In genomic region chr10:100371707-100372027, GRCh38 we compare ENCODE assay signal across 8 cellular contexts. TPM values are rescaled to one million over a fixed set of nuclear protein-coding genes. Genes with fewer than 3 reads are reported as not detected.
A peak's percentile ranks its signal among the peaks of the same experiment; 100 is the strongest.
DNase-seq lines count a peak whose midpoint lies in the region; ATAC-seq and TF ChIP-seq lines count a peak whose summit lies in the region.
"Not testable (repeated sequence)": the region's sequence is repeated elsewhere in the genome, so short reads cannot be mapped to it uniquely, and the experiment has no call there.

No MANE protein-coding gene starts in this region.

- not testable (repeated sequence) for H3K36me3 Mint-ChIP-seq in CD4-positive, alpha-beta memory T cell; activated CD8-positive, alpha-beta T cell treated with anti-CD3 and anti-CD28 coated beads, Interleukin-2, amount 10 ng/mL, durations not matched to agents 7 days and 5 days (ENCODE audit: low read depth)

- peak overlapping the region; percentile 48 for H3K27ac ChIP-seq in CD4-positive, alpha-beta memory T cell (ENCODE audit: low read depth, low read length)
- H3K27ac ChIP-seq in brain microvascular endothelial cell (peak overlapping the region; percentile 100), foreskin keratinocyte (peak overlapping the region; percentile 99), mesodermal cell (ENCODE audit: low read depth, low read length, severe bottlenecking) (peak overlapping the region; percentile 85), psoas muscle (peak overlapping the region; percentile 94), tibial artery (peak overlapping the region; percentile 94 to 99)

- ATAC-seq in activated CD8-positive, alpha-beta T cell treated with anti-CD3 and anti-CD28 coated beads, Interleukin-2, amount 10 ng/mL, durations not matched to agents 7 days and 5 days; foreskin keratinocyte; psoas muscle: not testable (repeated sequence)

- peak overlapping the region; percentile 74 to 95 (median 87) for H3K27ac Mint-ChIP-seq in CD4-positive, alpha-beta memory T cell
- H3K27ac Mint-ChIP-seq in activated CD8-positive, alpha-beta T cell treated with anti-CD3 and anti-CD28 coated beads, Interleukin-2, amount 10 ng/mL, durations not matched to agents 7 days and 5 days, result peak overlapping the region; percentile 88

- in situ Hi-C loops in brain microvascular endothelial cell (cut with HindIII; ENCODE audit: low pct_ligation_motif_present, low sequenced_read_pairs), result not testable (repeated sequence)

- H3K4me3 ChIP-seq in CD4-positive, alpha-beta memory T cell (ENCODE audit: low read length in 2 of 2); NT2/D1 (ENCODE audit: insufficient read length, low read depth); brain microvascular endothelial cell (ENCODE audit: low read depth, low read length); mesodermal cell (ENCODE audit: extremely low read depth, insufficient read depth, low read length, poor library complexity, severe bottlenecking); tibial artery: not testable (repeated sequence)
- H3K4me3 ChIP-seq in psoas muscle, result peak overlapping the region; percentile 13

- H3K27me3 Mint-ChIP-seq in CD4-positive, alpha-beta memory T cell; activated CD8-positive, alpha-beta T cell treated with anti-CD3 and anti-CD28 coated beads, Interleukin-2, amount 10 ng/mL, durations not matched to agents 7 days and 5 days (ENCODE audit: low read depth): not testable (repeated sequence)

- not testable (repeated sequence) for DNase-seq in CD4-positive, alpha-beta memory T cell; NT2/D1 (ENCODE audit: low read depth, low spot score); activated CD8-positive, alpha-beta T cell treated with anti-CD3 and anti-CD28 coated beads, Interleukin-2, amount 10 ng/mL, durations not matched to agents 7 days and 5 days; brain microvascular endothelial cell; foreskin keratinocyte; psoas muscle; tibial artery

- peaks cover 45% of the 10 kb centered on the region for H3K4me1 ChIP-seq in CD4-positive, alpha-beta memory T cell (ENCODE audit: insufficient read depth, low read length)
- not testable (repeated sequence) for H3K4me1 ChIP-seq in NT2/D1 (ENCODE audit: insufficient read depth, insufficient read length)
- H3K4me1 ChIP-seq in foreskin keratinocyte (peaks cover 30% of the 10 kb centered on the region), mesodermal cell (ENCODE audit: control insufficient read depth, insufficient read depth, low read length, poor library complexity, severe bottlenecking) (peaks cover 35% of the 10 kb centered on the region), psoas muscle (peaks cover 44% of the 10 kb centered on the region), tibial artery (peaks cover 0 to 41% (median 35%) of the 10 kb centered on the region in 4 donors)

- not testable (repeated sequence) for H3K36me3 ChIP-seq in CD4-positive, alpha-beta memory T cell (ENCODE audit: insufficient read depth, low read length); NT2/D1 (ENCODE audit: insufficient read depth, insufficient read length, low read length); brain microvascular endothelial cell (replicated peaks); mesodermal cell (ENCODE audit: control insufficient read depth, insufficient read depth, low read length); psoas muscle (ENCODE audit: insufficient read depth in 1 of 2, low read depth in 1 of 2); tibial artery

- 100% methylated on average over 1 to 3 of the region's 7 CpGs for WGBS in mesodermal cell (ENCODE audit: insufficient coverage in 2 of 2), 2 experiments
- WGBS in psoas muscle, 3 donors, result 82 to 89% (median 85%) methylated on average over 7 of the region's 7 CpGs

- not testable (repeated sequence) for H3K9me3 ChIP-seq in CD4-positive, alpha-beta memory T cell (ENCODE audit: control insufficient read depth in 1 of 2, low read length in 2 of 2); NT2/D1 (ENCODE audit: insufficient read depth, low read length); mesodermal cell (ENCODE audit: control insufficient read depth, low read length); psoas muscle; tibial artery

- POLR2A ChIA-PET in CD4-positive, alpha-beta memory T cell (lab: Charles Lee; ENCODE audit: partially characterized antibody), result interaction anchor here (1.7 kb wide), 1 partner anchor 25 kb away, joined by 8 read pairs; the partner anchor contains the start of gene SCD
- POLR2A ChIA-PET in activated CD8-positive, alpha-beta T cell treated with anti-CD3 and anti-CD28 coated beads, Interleukin-2, amount 10 ng/mL, durations not matched to agents 7 days and 5 days (lab: Charles Lee), result interaction anchor here (2.2 to 2.3 kb wide), 2 partner anchors 24 to 139 kb away, joined by 17 to 43 read pairs; partner anchors contain the start of gene SCD

- not testable (repeated sequence) for TF ChIP-seq CTCF in brain microvascular endothelial cell (IDR thresholded peaks at IDR 0.05; ENCODE audit: low read depth, low read length, missing control alignments); foreskin keratinocyte (conservative IDR thresholded peaks at IDR 0.05); psoas muscle (IDR thresholded peaks at IDR 0.05); tibial artery (IDR thresholded peaks at IDR 0.05)

- H3K9ac ChIP-seq in NT2/D1 (ENCODE audit: insufficient read length, low read depth), result peak overlapping the region; percentile 70

- H3K4me3 Mint-ChIP-seq in CD4-positive, alpha-beta memory T cell, result peak overlapping the region; percentile 55 to 85 (median 80)
- H3K4me3 Mint-ChIP-seq in activated CD8-positive, alpha-beta T cell treated with anti-CD3 and anti-CD28 coated beads, Interleukin-2, amount 10 ng/mL, durations not matched to agents 7 days and 5 days, result peak overlapping the region; percentile 42

- intact Hi-C loops in CD4-positive, alpha-beta memory T cell (cut with micrococcal nuclease), result loop anchor here (5.0 kb wide), 1 partner anchor 34 kb away; no protein-coding TSS in a partner anchor
- intact Hi-C loops in psoas muscle (cut with DNase I), result loop anchor here (5.0 kb wide), 2 partner anchors 34 to 61 kb away; no protein-coding TSS in a partner anchor
- intact Hi-C loops in tibial artery (cut with DNase I; ENCODE audit: low total_unique reads), result not testable (repeated sequence)

- H3K9me3 Mint-ChIP-seq in CD4-positive, alpha-beta memory T cell; activated CD8-positive, alpha-beta T cell treated with anti-CD3 and anti-CD28 coated beads, Interleukin-2, amount 10 ng/mL, durations not matched to agents 7 days and 5 days (ENCODE audit: insufficient read depth): not testable (repeated sequence)

- CTCF ChIA-PET in CD4-positive, alpha-beta memory T cell (lab: Charles Lee; ENCODE audit: partially characterized antibody), result not testable (repeated sequence)
- CTCF ChIA-PET in activated CD8-positive, alpha-beta T cell treated with anti-CD3 and anti-CD28 coated beads, Interleukin-2, amount 10 ng/mL, durations not matched to agents 7 days and 5 days (lab: Charles Lee), result interaction anchor here (2.0 kb wide), 1 partner anchor 138 kb away, joined by 20 read pairs; no protein-coding TSS in a partner anchor

- not testable (repeated sequence) for H3K27me3 ChIP-seq in CD4-positive, alpha-beta memory T cell (ENCODE audit: insufficient read depth, low read length); NT2/D1 (ENCODE audit: insufficient read depth, insufficient read length); brain microvascular endothelial cell (replicated peaks); foreskin keratinocyte; psoas muscle (ENCODE audit: insufficient read depth in 3 of 3, low read length in 2 of 3); tibial artery

- peaks cover 16 to 24% (median 21%) of the 10 kb centered on the region in 4 donors for H3K4me1 Mint-ChIP-seq in CD4-positive, alpha-beta memory T cell
- peaks cover 42% of the 10 kb centered on the region for H3K4me1 Mint-ChIP-seq in activated CD8-positive, alpha-beta T cell treated with anti-CD3 and anti-CD28 coated beads, Interleukin-2, amount 10 ng/mL, durations not matched to agents 7 days and 5 days (ENCODE audit: low read depth)

RNA-seq across cellular contexts. Expression of gene SCD, which starts 24.6 kb away (rescaled TPM):
- under 1 TPM; 0.61 to 1.00 TPM for total RNA-seq in CD4-positive, alpha-beta memory T cell
- polyA plus RNA-seq in CD4-positive, alpha-beta memory T cell, result 1 to 10 TPM in 1 of 2 donors, under 1 TPM in 1; 0.77 to 1.4 TPM
- total RNA-seq in activated CD8-positive, alpha-beta T cell treated with anti-CD3 and anti-CD28 coated beads, Interleukin-2, amount 10 ng/mL, durations not matched to agents 7 days and 5 days, result 100 to 1,000 TPM; 239 to 240 TPM
- total RNA-seq in foreskin keratinocyte (1,312 and 1,467 TPM in 2 replicates), psoas muscle (10 to 100 TPM in 3 of 4 donors, 1 to 10 TPM in 1; 2.3 to 18.4 (median 12.8) TPM)
- polyA plus RNA-seq in foreskin keratinocyte (579 and 619 TPM in 2 replicates), psoas muscle (1 to 10 TPM; 1.1 to 9.5 (median 2.1) TPM)
- polyA plus RNA-seq in mesodermal cell (2013, experiment 1 of 2), result 627 TPM
- 566 TPM for polyA plus RNA-seq in mesodermal cell (2013, experiment 2 of 2)

RNA-seq across cellular contexts. Expression of gene PKD2L1, which starts 41.6 kb away (rescaled TPM):
- not detected for total RNA-seq in CD4-positive, alpha-beta memory T cell
- not detected for polyA plus RNA-seq in CD4-positive, alpha-beta memory T cell
- under 1 TPM; 0.10 to 0.68 TPM for total RNA-seq in activated CD8-positive, alpha-beta T cell treated with anti-CD3 and anti-CD28 coated beads, Interleukin-2, amount 10 ng/mL, durations not matched to agents 7 days and 5 days
- total RNA-seq in foreskin keratinocyte (not detected in 2 replicates), psoas muscle (not detected)
- polyA plus RNA-seq in foreskin keratinocyte (not detected in 2 replicates), psoas muscle (not detected)
- polyA plus RNA-seq in mesodermal cell (2013, experiment 1 of 2), result not detected
- polyA plus RNA-seq in mesodermal cell (2013, experiment 2 of 2), result not detected

Comparison
In these comparisons a context has a peak if more than half of its experiments do, and no peak if none do; other contexts are left out.
1. H3K27ac ChIP-seq: peak in every context shown above with its lines; median percentile 100 in brain microvascular endothelial cell; 99 in foreskin keratinocyte; 96 in tibial artery; 94 in psoas muscle; 85 in mesodermal cell; 48 in CD4-positive, alpha-beta memory T cell.
2. RNA of gene SCD, which starts 24.6 kb away (total RNA-seq): 1,312 to 1,467 TPM in foreskin keratinocyte and 239 to 240 TPM in activated CD8-positive, alpha-beta T cell treated with anti-CD3 and anti-CD28 coated beads, Interleukin-2, amount 10 ng/mL, durations not matched to agents 7 days and 5 days; 2.3 to 18.4 TPM in psoas muscle and 0.61 to 1.00 TPM in CD4-positive, alpha-beta memory T cell; every median in the first group is over 10 times any median in the second.